ENCODE assay signal across 10 cellular contexts in genomic region chr1:245673920-245674414, GRCh38.
A peak's percentile ranks its signal among the peaks of the same experiment; 100 is the strongest.
DNase-seq lines count a peak whose midpoint lies in the region; ATAC-seq lines count a peak whose summit lies in the region.
"Had no signal": no experiment of that assay in that cellular context is flagged by ENCODE, and none has a peak within 500 bp of the region (broad histone marks: within the 10 kb centered on the region; RNA-seq: fewer than 3 reads in every experiment).

No MANE protein-coding gene starts in this region.

- peak; percentile 19 for DNase-seq in OCI-M2 (lab: John Stamatoyannopoulos, UW; ENCODE audit: unreplicated experiment)
- peak; percentile 39 for DNase-seq in skeletal muscle cell (ENCODE audit: low read depth)
- no peak for DNase-seq in stimulated activated CD4-positive, alpha-beta T cell treated with anti-CD3 and anti-CD28 coated beads, Interleukin-1b, Interleukin-23, amount 100 ng/mL, for 48 hours
- DNase-seq in activated CD8-positive, alpha-beta memory T cell treated with anti-CD3 and anti-CD28 coated beads, Interleukin-2, amount 50 U/mL, for 4 hours = no peak
- DNase-seq in SW480 (ENCODE audit: low spot score) = no peak
- no peak for DNase-seq in HUDEP-2 (lab: John Stamatoyannopoulos, UW; ENCODE audit: unreplicated experiment in 76 of 76)
- DNase-seq: activated CD8-positive, alpha-beta memory T cell treated with anti-CD3 and anti-CD28 coated beads for 24 hours; NK-92 treated with Interleukin-12 subunit alpha and Interleukin-12 subunit beta, amount 100 ng/mL, for 24 hours had no signal

- H3K4me3 ChIP-seq in skeletal muscle cell (ENCODE audit: low read depth, low read length) = no peak overlapping the region

- peak; percentile 72 for ATAC-seq in GM19372 (IDR thresholded peaks at IDR 0.05; ENCODE audit: low read depth, unreplicated experiment)
- ATAC-seq in HG03139 (IDR thresholded peaks at IDR 0.05; ENCODE audit: unreplicated experiment) = peak; percentile 56

Comparison
In these comparisons a context has a peak if more than half of its experiments do, and no peak if none do; other contexts are left out.
1. DNase-seq: peak in OCI-M2 (single experiment) and skeletal muscle cell (single experiment); none in stimulated activated CD4-positive, alpha-beta T cell treated with anti-CD3 and anti-CD28 coated beads, Interleukin-1b, Interleukin-23, amount 100 ng/mL, for 48 hours (single experiment), activated CD8-positive, alpha-beta memory T cell treated with anti-CD3 and anti-CD28 coated beads, Interleukin-2, amount 50 U/mL, for 4 hours (single experiment), SW480 (single experiment) and HUDEP-2 (0 of 76).